Comparison of ENCODE assay signal across 1 cellular context in the genomic region with DNA sequence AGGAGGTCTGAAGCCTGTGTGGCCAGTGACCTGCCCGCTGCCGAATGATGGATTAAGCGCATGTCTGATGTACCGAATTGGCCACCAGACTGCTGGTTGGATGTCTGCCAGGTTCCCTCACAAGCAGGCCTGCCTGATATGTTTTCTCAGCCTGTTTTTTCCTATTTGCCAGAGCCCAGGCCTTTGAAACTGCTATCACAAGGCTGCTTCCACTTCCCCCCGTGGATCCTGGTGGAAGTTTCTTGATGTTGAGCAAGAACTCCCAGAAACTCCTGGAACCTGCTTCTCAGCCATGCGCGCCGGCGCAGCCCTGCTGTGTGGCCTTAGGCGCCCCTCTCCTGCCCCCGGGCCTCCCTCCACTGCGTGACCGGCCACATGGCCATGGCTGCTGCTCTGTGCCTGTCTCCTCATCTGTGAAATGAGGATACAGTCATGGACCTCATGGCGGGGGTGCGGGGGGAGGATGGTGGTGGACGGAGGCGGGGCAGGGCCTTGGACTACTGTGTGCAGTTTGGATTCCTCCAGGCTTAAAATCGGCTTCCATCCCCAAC.
TF ChIP-seq lines count a peak whose summit lies in the region.

No MANE protein-coding gene starts in this region.

TF ChIP-seq in WTC11, 78 proteins besides CTCF, POLR2A, EP300 and RAD21 (continued from another document):
- TF ChIP-seq NR3C1 (CRISPR knock-in tag; conservative IDR thresholded peaks at IDR 0.05; ENCODE audit: low read depth), result no peak
- TF ChIP-seq ZMAT4 (CRISPR knock-in tag; IDR thresholded peaks at IDR 0.05), result no peak
- TF ChIP-seq ESRRA (CRISPR knock-in tag; IDR thresholded peaks at IDR 0.05; ENCODE audit: borderline replicate concordance), result no peak
- TF ChIP-seq CREB1 (CRISPR knock-in tag; IDR thresholded peaks at IDR 0.05), result no peak
